In genomic region chr20:3768342-3769130, GRCh38 we compare ENCODE assay signal across 8 cellular contexts. TPM values are rescaled to one million over a fixed set of nuclear protein-coding genes. Genes with fewer than 3 reads are reported as not detected.
DNase-seq lines count a peak whose midpoint lies in the region; ATAC-seq, FAIRE-seq and TF ChIP-seq lines count a peak whose summit lies in the region.

No MANE protein-coding gene starts in this region.

- DNase-seq in GM12892 (ENCODE audit: insufficient read length) (peak; percentile 75), NCI-H2171 (lab: John Stamatoyannopoulos, UW) (peak; percentile 94), breast epithelium (ENCODE audit: low spot score in 2 of 2) (peak; percentile 53 to 65), inferior parietal cortex (ENCODE audit: extremely low spot score) (peak; percentile 53), mesenteric fat pad (ENCODE audit: low spot score) (no peak)
- DNase-seq in stimulated activated CD4-positive, alpha-beta T cell treated with anti-CD3 and anti-CD28 coated beads, Interleukin-12 subunit alpha, Interleukin-12 subunit beta, amount 100 ng/mL, for 24 hours (ENCODE audit: low read depth in 2 of 2): peak; percentile 58 to 65

- peak; percentile 88 for TF ChIP-seq CTCF in VCaP (conservative IDR thresholded peaks at IDR 0.05)
- peak in 2 of 3 donors; percentile 46 to 47 for TF ChIP-seq CTCF in breast epithelium (IDR thresholded peaks at IDR 0.05)

- peak overlapping the region; percentile 80 for H3K27ac ChIP-seq in VCaP
- H3K27ac ChIP-seq in breast epithelium: peak overlapping the region; percentile 96

- H3K9me3 ChIP-seq in breast epithelium: no peaks in the 10 kb centered on the region

- peak; percentile 68 for FAIRE-seq in GM12892 (lab: Jason Lieb, UNC)

- peak overlapping the region; percentile 69 to 88 (median 79) for H3K4me3 ChIP-seq in breast epithelium

- intact Hi-C loops in breast epithelium (cut with DNase I; ENCODE audit: low total_unique reads): no loop called here

- TF ChIP-seq POLR2A in GM12892 (IDR thresholded peaks at IDR 0.05; ENCODE audit: low read depth, low read length): no peak
- no peak for TF ChIP-seq POLR2A in breast epithelium (IDR thresholded peaks at IDR 0.05)

- no peaks in the 10 kb centered on the region for H3K27me3 ChIP-seq in breast epithelium

- H3K36me3 ChIP-seq in breast epithelium: no peaks in the 10 kb centered on the region

- ATAC-seq in HG02885 (IDR thresholded peaks at IDR 0.05; ENCODE audit: poor library complexity, unreplicated experiment): peak; percentile 34

- no peaks in the 10 kb centered on the region for H3K4me1 ChIP-seq in breast epithelium

RNA-seq across cellular contexts. Expression of gene ADISSP, which starts 1.0 kb away (rescaled TPM):
- 18.2 TPM for polyA plus RNA-seq in GM12892 (2012; ENCODE audit: missing spikeins)
- total RNA-seq in breast epithelium (10 to 100 TPM; 12.3 to 29.3 (median 15.7) TPM), mesenteric fat pad (37.5 TPM)

RNA-seq across cellular contexts. Expression of gene SPEF1, which starts 12.7 kb away (rescaled TPM):
- polyA plus RNA-seq in GM12892 (2012; ENCODE audit: missing spikeins): not detected
- under 1 TPM in 2 of 3 donors, not detected in 1; 0.33 to 0.88 TPM for total RNA-seq in breast epithelium
- total RNA-seq in mesenteric fat pad: not detected

RNA-seq across cellular contexts. Expression of gene CENPB, which starts 18.0 kb away (rescaled TPM):
- 10.4 TPM for polyA plus RNA-seq in GM12892 (2012; ENCODE audit: missing spikeins)
- total RNA-seq in breast epithelium: 10 to 100 TPM; 55.5 to 69.8 (median 68.2) TPM
- 97.3 TPM for total RNA-seq in mesenteric fat pad

RNA-seq across cellular contexts. Expression of gene CDC25B, which starts 27.6 kb away (rescaled TPM):
- polyA plus RNA-seq in GM12892 (2012; ENCODE audit: missing spikeins): 13.1 TPM
- total RNA-seq in breast epithelium (10 to 100 TPM; 18.1 to 25.0 (median 22.0) TPM), mesenteric fat pad (18.0 TPM)

RNA-seq across cellular contexts. Expression of gene HSPA12B, which starts 36.1 kb away (rescaled TPM):
- polyA plus RNA-seq in GM12892 (2012; ENCODE audit: missing spikeins): 0.11 TPM
- 10 to 100 TPM in 1 of 3 donors, 1 to 10 TPM in 2; 7.0 to 25.2 (median 9.3) TPM for total RNA-seq in breast epithelium
- total RNA-seq in mesenteric fat pad: 28.0 TPM
